In the genomic region with DNA sequence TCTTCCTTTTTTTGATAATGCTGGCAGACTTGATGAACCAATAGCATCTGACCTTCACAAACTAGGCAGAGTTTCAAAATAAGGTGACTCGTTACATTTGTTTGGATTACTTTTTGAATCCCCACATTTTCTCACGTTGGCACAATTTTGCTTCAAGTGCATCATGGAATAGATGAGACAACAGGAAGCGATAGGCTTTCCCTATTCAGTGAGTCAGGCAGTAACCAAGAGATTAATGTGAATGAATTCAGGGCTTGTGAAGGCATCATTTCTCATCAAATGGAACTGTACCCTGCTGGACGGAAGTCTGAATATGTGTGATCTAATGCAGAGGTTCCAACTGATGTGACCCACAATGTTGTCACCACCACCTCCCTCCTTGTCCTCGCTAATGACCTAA, we compare ENCODE assay signal across 19 cellular contexts. TPM values are rescaled to one million over a fixed set of nuclear protein-coding genes. Genes with fewer than 3 reads are reported as not detected.
A peak's percentile ranks its signal among the peaks of the same experiment; 100 is the strongest.
DNase-seq lines count a peak whose midpoint lies in the region; FAIRE-seq and TF ChIP-seq lines count a peak whose summit lies in the region.
"Had no signal": no experiment of that assay in that cellular context is flagged by ENCODE, and none has a peak within 500 bp of the region (broad histone marks: within the 10 kb centered on the region; RNA-seq: fewer than 3 reads in every experiment).

No MANE protein-coding gene starts in this region.

- DNase-seq in ELR (ENCODE audit: low read depth): peak; percentile 93
- peak; percentile 67 for DNase-seq in RKO (ENCODE audit: low spot score)
- peak; percentile 42 for DNase-seq in endothelial cell of umbilical vein (ENCODE audit: low read depth, low spot score)
- peak; percentile 5 for DNase-seq in renal cortical epithelial cell (ENCODE audit: low read depth)
- no peak for DNase-seq in HK-2 (ENCODE audit: unreplicated experiment)
- no peak for DNase-seq in SKM-1 treated with dmso at 0.1 percent for 144 hours (lab: John Stamatoyannopoulos, UW; ENCODE audit: unreplicated experiment)
- DNase-seq in cerebellar cortex (ENCODE audit: low spot score): no peak
- DNase-seq: anterior cingulate cortex; CD8-positive, alpha-beta memory T cell; H9; NCI-H748 treated with DMSO at 0.1 percent for 48 hours; retina; WERI-Rb-1 had no signal

- no peaks in the 10 kb centered on the region for H3K9me3 ChIP-seq in endothelial cell of umbilical vein (replicated peaks; ENCODE audit: control insufficient read depth, insufficient read depth, low read length)
- H3K9me3 ChIP-seq: thoracic aorta had no signal

- dilution Hi-C loops in endothelial cell of umbilical vein (cut with MboI; ENCODE audit: extremely low pct_ligation_motif_present, low sequenced_read_pairs): no loop called here

- H3K9ac ChIP-seq in endothelial cell of umbilical vein (replicated peaks; ENCODE audit: extremely low read depth, insufficient read depth, low read length): no peak overlapping the region
- H3K9ac ChIP-seq: neural progenitor cell had no signal

- H3K27me3 ChIP-seq in endothelial cell of umbilical vein (ENCODE audit: control insufficient read depth in 2 of 2, insufficient read depth in 2 of 2, low read length in 2 of 2): no peaks in the 10 kb centered on the region
- H3K27me3 ChIP-seq: neural progenitor cell had no signal

- TF ChIP-seq CTCF in endothelial cell of umbilical vein (IDR thresholded peaks at IDR 0.05; ENCODE audit: extremely low read depth in 1 of 2, insufficient read depth in 1 of 2, low read depth in 1 of 2, low read length in 2 of 2): no peak

- no peak overlapping the region for H3K4me2 ChIP-seq in endothelial cell of umbilical vein (ENCODE audit: insufficient read depth, low read length)
- H3K4me2 ChIP-seq: neural progenitor cell had no signal

- peaks cover 9% of the 10 kb centered on the region for H3K4me1 ChIP-seq in endothelial cell of umbilical vein (ENCODE audit: control insufficient read depth, extremely low read depth, insufficient read depth, low read length)
- H3K4me1 ChIP-seq: neural progenitor cell had no signal

- H2AFZ ChIP-seq in endothelial cell of umbilical vein (ENCODE audit: low read depth, low read length): no peak overlapping the region
- H2AFZ ChIP-seq: neural progenitor cell had no signal

- H3K79me2 ChIP-seq in endothelial cell of umbilical vein (ENCODE audit: control insufficient read depth, insufficient read depth, low read length): no peaks in the 10 kb centered on the region

- POLR2A ChIA-PET in endothelial cell of umbilical vein (lab: Charles Lee): no interaction called here

- CTCF ChIA-PET in endothelial cell of umbilical vein (lab: Charles Lee): no interaction called here

- no peak overlapping the region for H3K4me3 ChIP-seq in endothelial cell of umbilical vein (replicated peaks in 1 of 3; ENCODE audit: insufficient read depth in 1 of 3, low read depth in 1 of 3, low read length in 3 of 3)
- H3K4me3 ChIP-seq: neural progenitor cell, thoracic aorta had no signal

- no peaks in the 10 kb centered on the region for H3K9me1 ChIP-seq in endothelial cell of umbilical vein (replicated peaks; ENCODE audit: control insufficient read depth, extremely low read depth, insufficient read depth, low read length)

- no TSS peak for BruUV-seq in endothelial cell of umbilical vein (replicated peaks; lab: Mats Ljungman, UMichigan)

- no peaks in the 10 kb centered on the region for H4K20me1 ChIP-seq in endothelial cell of umbilical vein (replicated peaks; ENCODE audit: control insufficient read depth, extremely low read depth, insufficient read depth, low read length)

- no peak overlapping the region for H3K27ac ChIP-seq in endothelial cell of umbilical vein (ENCODE audit: insufficient read depth, low read depth, low read length)
- H3K27ac ChIP-seq: neural progenitor cell, thoracic aorta, WERI-Rb-1 had no signal

- intact Hi-C loops in endothelial cell of umbilical vein (cut with micrococcal nuclease): no loop called here

- no peak for TF ChIP-seq POLR2A in endothelial cell of umbilical vein (IDR thresholded peaks at IDR 0.05; ENCODE audit: low read depth, low read length)

- no peaks in the 10 kb centered on the region for H3K36me3 ChIP-seq in endothelial cell of umbilical vein (ENCODE audit: control insufficient read depth in 2 of 2, extremely low read depth in 1 of 2, insufficient read depth in 2 of 2, low read length in 2 of 2)
- H3K36me3 ChIP-seq: neural progenitor cell, thoracic aorta, WERI-Rb-1 had no signal

- FAIRE-seq in endothelial cell of umbilical vein (lab: Jason Lieb, UNC): no peak
- FAIRE-seq: frontal cortex, RCC 7860 had no signal

TF ChIP-seq in endothelial cell of umbilical vein, 7 proteins besides CTCF, POLR2A, EP300 and RAD21:
- TF ChIP-seq EZH2 (IDR thresholded peaks at IDR 0.05; ENCODE audit: borderline replicate concordance, low read depth, low read length, severe bottlenecking) (no peak), MYC (IDR thresholded peaks at IDR 0.05; ENCODE audit: low read depth, low read length) (no peak), GATA2 (IDR thresholded peaks at IDR 0.05; ENCODE audit: insufficient read depth, insufficient read length, low read depth, low read length) (no peak), POLR2AphosphoS5 (IDR thresholded peaks at IDR 0.05; ENCODE audit: insufficient read depth, low read depth, low read length) (no peak), JUN (IDR thresholded peaks at IDR 0.05; ENCODE audit: borderline replicate concordance, insufficient read depth, insufficient read length, low read depth) (no peak), FOS (IDR thresholded peaks at IDR 0.05; ENCODE audit: borderline replicate concordance, insufficient read depth, low read length) (peak; percentile 75)
- TF ChIP-seq, protein P1, sequence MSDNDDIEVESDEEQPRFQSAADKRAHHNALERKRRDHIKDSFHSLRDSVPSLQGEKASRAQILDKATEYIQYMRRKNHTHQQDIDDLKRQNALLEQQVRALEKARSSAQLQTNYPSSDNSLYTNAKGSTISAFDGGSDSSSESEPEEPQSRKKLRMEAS (IDR thresholded peaks at IDR 0.05; ENCODE audit: insufficient read depth, insufficient read length): no peak

RNA-seq across cellular contexts. Expression of a gene that starts 10.7 kb away (rescaled TPM):
- total RNA-seq in endothelial cell of umbilical vein (not detected in 2 replicates), renal cortical epithelial cell (0.05 TPM in 1 of 2 replicates, not detected in the other)
- not detected in 2 replicates for polyA plus RNA-seq in endothelial cell of umbilical vein
- not detected in 2 replicates for polyA plus RNA-seq in endothelial cell of umbilical vein (2011; cell fraction: cytosol; rRNA removed)
- not detected in 2 replicates for polyA plus RNA-seq in endothelial cell of umbilical vein (2011; cell fraction: nucleus; rRNA removed)
- polyA plus RNA-seq in endothelial cell of umbilical vein (2012): not detected in 2 replicates
- not detected in 2 replicates for polyA minus RNA-seq in endothelial cell of umbilical vein
- polyA minus RNA-seq in endothelial cell of umbilical vein (2011; cell fraction: cytosol; rRNA and poly(A)+ RNA removed): not detected
- polyA minus RNA-seq in endothelial cell of umbilical vein (2011; cell fraction: nucleus; rRNA and poly(A)+ RNA removed): not detected in 2 replicates
- total RNA-seq: activated T-helper 1 cell treated with anti-CD3 and anti-CD28 coated beads, Interleukin-12 subunit alpha, Interleukin-12 subunit beta, Interleukin-2, Interleukin-4 antibody, amounts not matched to agents 30 ng/mL and 10 ng/mL and 1 ng/mL, durations not matched to agents 14 hours and 24 hours and 36 hours; CD8-positive, alpha-beta memory T cell; frontal cortex; H9; mesenteric fat pad had no signal
- polyA plus RNA-seq: CD8-positive, alpha-beta memory T cell had no signal

Comparison
In these comparisons a context has a peak if more than half of its experiments do, and no peak if none do; other contexts are left out.
1. DNase-seq: peak in ELR (single experiment), RKO (single experiment), endothelial cell of umbilical vein (single experiment) and renal cortical epithelial cell (single experiment); none in HK-2 (single experiment), SKM-1 treated with dmso at 0.1 percent for 144 hours (single experiment) and cerebellar cortex (single experiment).